Comparison of ENCODE assay signal across 8 cellular contexts in genomic region chr1:155005076-155005971, GRCh38. TPM values are rescaled to one million over a fixed set of nuclear protein-coding genes. Genes with fewer than 3 reads are reported as not detected.
DNase-seq lines count a peak whose midpoint lies in the region; ATAC-seq and TF ChIP-seq lines count a peak whose summit lies in the region.

No MANE protein-coding gene starts in this region.

- H3K4me2 ChIP-seq in mammary epithelial cell (ENCODE audit: insufficient read depth, low read depth, low read length) (peak overlapping the region; percentile 73), mesendoderm (ENCODE audit: low read length) (no peak overlapping the region)

- DNase-seq in stimulated activated naive CD8-positive, alpha-beta T cell treated with anti-CD3 and anti-CD28 coated beads, Interleukin-15, Interleukin-2, amounts not matched to agents 100 U/mL and 50 U/mL, for 24 hours: no peak
- DNase-seq in mammary epithelial cell (no peak), mesendoderm (no peak), upper lobe of right lung (peak; percentile 87), NCI-H2227 (lab: John Stamatoyannopoulos, UW; ENCODE audit: unreplicated experiment) (no peak), WTC11 (ENCODE audit: low spot score) (no peak)

- peaks cover 81% of the 10 kb centered on the region for H3K79me2 ChIP-seq in mammary epithelial cell (ENCODE audit: insufficient read depth, low read length)
- H3K79me2 ChIP-seq in mesendoderm (ENCODE audit: control insufficient read depth, insufficient read depth, low read length): peaks cover 21% of the 10 kb centered on the region

- H3K23ac ChIP-seq in mesendoderm (ENCODE audit: low read length): no peak overlapping the region

- no peak overlapping the region for H3K27ac ChIP-seq in mammary epithelial cell (ENCODE audit: insufficient read depth, low read depth, low read length)
- no peak overlapping the region for H3K27ac ChIP-seq in mesendoderm (ENCODE audit: low read depth, low read length)
- H3K27ac ChIP-seq in upper lobe of right lung: peak overlapping the region; percentile 93

- peak overlapping the region; percentile 17 for H3K56ac ChIP-seq in mesendoderm (ENCODE audit: low read length)

- H4K20me1 ChIP-seq in mammary epithelial cell (ENCODE audit: insufficient read depth, low read length): no peaks in the 10 kb centered on the region

- intact Hi-C loops in mammary epithelial cell (cut with micrococcal nuclease): no loop called here
- intact Hi-C loops in upper lobe of right lung (cut with DNase I): no loop called here

- H4K8ac ChIP-seq in mesendoderm (ENCODE audit: low read depth, low read length): no peak overlapping the region

- in situ Hi-C loops in mammary epithelial cell (cut with MboI; ENCODE audit: low sequenced_read_pairs in 2 of 2): no loop called here

- no peak overlapping the region for H2BK5ac ChIP-seq in mesendoderm (ENCODE audit: low read length)

- H3K27ac Mint-ChIP-seq in stimulated activated naive CD8-positive, alpha-beta T cell treated with anti-CD3 and anti-CD28 coated beads, Interleukin-15, Interleukin-2, amounts not matched to agents 100 ng/mL and 50 ng/mL, for 24 hours: peak overlapping the region; percentile 97
- no peak overlapping the region for H3K27ac Mint-ChIP-seq in WTC11

- H3K4me3 ChIP-seq in mammary epithelial cell (replicated peaks in 1 of 3; ENCODE audit: insufficient read depth in 1 of 3, low read depth in 2 of 3, low read length in 3 of 3) (peak overlapping the region in 1 of 3 experiments; percentile 93), mesendoderm (ENCODE audit: low read length) (no peak overlapping the region), upper lobe of right lung (peak overlapping the region; percentile 88)

- 58% methylated on average over 11 of the region's 17 CpGs for WGBS in mammary epithelial cell (ENCODE audit: low coverage, missing lambda C conversion rate)
- no CpG with 5 or more reads among the region's 17 CpGs for WGBS in mesendoderm (ENCODE audit: extremely low coverage, insufficient coverage, low lambda C conversion rate)

- H3K27me3 Mint-ChIP-seq in stimulated activated naive CD8-positive, alpha-beta T cell treated with anti-CD3 and anti-CD28 coated beads, Interleukin-15, Interleukin-2, amounts not matched to agents 100 ng/mL and 50 ng/mL, for 24 hours: no peaks in the 10 kb centered on the region
- no peaks in the 10 kb centered on the region for H3K27me3 Mint-ChIP-seq in WTC11 (ENCODE audit: low read depth)

- H3K9me3 ChIP-seq in mammary epithelial cell (replicated peaks; ENCODE audit: insufficient read depth, low read length): no peaks in the 10 kb centered on the region
- no peaks in the 10 kb centered on the region for H3K9me3 ChIP-seq in upper lobe of right lung

- peaks cover 57% of the 10 kb centered on the region for H3K4me1 Mint-ChIP-seq in stimulated activated naive CD8-positive, alpha-beta T cell treated with anti-CD3 and anti-CD28 coated beads, Interleukin-15, Interleukin-2, amounts not matched to agents 100 ng/mL and 50 ng/mL, for 24 hours (ENCODE audit: low read depth)
- peaks cover 42% of the 10 kb centered on the region for H3K4me1 Mint-ChIP-seq in WTC11

- H3K4me1 ChIP-seq in mammary epithelial cell (ENCODE audit: insufficient read depth, low read length) (peaks cover 39% of the 10 kb centered on the region), mesendoderm (ENCODE audit: control insufficient read depth, low read depth, low read length) (peaks cover 15% of the 10 kb centered on the region), upper lobe of right lung (peaks cover 58% of the 10 kb centered on the region)

- H2AFZ ChIP-seq in mammary epithelial cell (ENCODE audit: low read depth, low read length): no peak overlapping the region

- dilution Hi-C loops in mammary epithelial cell (cut with HindIII; ENCODE audit: low sequenced_read_pairs): no loop called here

- no peak overlapping the region for H4K5ac ChIP-seq in mesendoderm (ENCODE audit: low read length)

- no peak overlapping the region for H3K9ac ChIP-seq in mammary epithelial cell (ENCODE audit: insufficient read depth, low read length)
- H3K9ac ChIP-seq in mesendoderm (ENCODE audit: low read length): no peak overlapping the region

- no peaks in the 10 kb centered on the region for H3K9me3 Mint-ChIP-seq in stimulated activated naive CD8-positive, alpha-beta T cell treated with anti-CD3 and anti-CD28 coated beads, Interleukin-15, Interleukin-2, amounts not matched to agents 100 ng/mL and 50 ng/mL, for 24 hours
- no peaks in the 10 kb centered on the region for H3K9me3 Mint-ChIP-seq in WTC11

- H3K36me3 Mint-ChIP-seq in stimulated activated naive CD8-positive, alpha-beta T cell treated with anti-CD3 and anti-CD28 coated beads, Interleukin-15, Interleukin-2, amounts not matched to agents 100 ng/mL and 50 ng/mL, for 24 hours (ENCODE audit: low read depth): no peaks in the 10 kb centered on the region
- H3K36me3 Mint-ChIP-seq in WTC11: no peaks in the 10 kb centered on the region

- no peak overlapping the region for H2BK120ac ChIP-seq in mesendoderm (ENCODE audit: low read depth, low read length)

- CTCF ChIA-PET in mammary epithelial cell (lab: Charles Lee; ENCODE audit: low non-redundant PET) (no interaction called here), WTC11 (lab: Charles Lee) (interaction anchor here (0.8 to 4.3 kb wide), 8 partner anchors 12 to 86 kb away, joined by 3 to 58 read pairs (median 8); partner anchors contain the start of genes LENEP and SHC1)

- H3K36me3 ChIP-seq in mammary epithelial cell (ENCODE audit: insufficient read depth, low read length) (no peaks in the 10 kb centered on the region), mesendoderm (ENCODE audit: control insufficient read depth, insufficient read depth, low read length) (no peaks in the 10 kb centered on the region), upper lobe of right lung (no peaks in the 10 kb centered on the region)

- H3K4ac ChIP-seq in mesendoderm (ENCODE audit: low read depth, low read length): no peak overlapping the region

- BruUV-seq in mammary epithelial cell (replicated peaks; lab: Mats Ljungman, UMichigan): no TSS peak

- ATAC-seq in stimulated activated naive CD8-positive, alpha-beta T cell treated with anti-CD3 and anti-CD28 coated beads, Interleukin-15, Interleukin-2, amounts not matched to agents 100 U/mL and 50 U/mL, for 24 hours: no peak
- peak; percentile 4 for ATAC-seq in upper lobe of right lung
- no peak for ATAC-seq in WTC11
- no peak for ATAC-seq in HG03521 (IDR thresholded peaks at IDR 0.05; ENCODE audit: unreplicated experiment)

- H3K79me1 ChIP-seq in mesendoderm (ENCODE audit: low read length): peaks cover 5% of the 10 kb centered on the region

- no peak overlapping the region for H2AK5ac ChIP-seq in mesendoderm (ENCODE audit: low read length)

- H3K27me3 ChIP-seq in mammary epithelial cell (ENCODE audit: insufficient read depth, low read length): no peaks in the 10 kb centered on the region
- H3K27me3 ChIP-seq in mesendoderm (ENCODE audit: insufficient read depth, low read length, poor library complexity): no peaks in the 10 kb centered on the region
- no peaks in the 10 kb centered on the region for H3K27me3 ChIP-seq in upper lobe of right lung

- TF ChIP-seq CTCF in mammary epithelial cell (conservative IDR thresholded peaks at IDR 0.05 in 1 of 2, IDR thresholded peaks at IDR 0.05 in 1 of 2; ENCODE audit: extremely low read depth in 1 of 2, insufficient read depth in 1 of 2, low read depth in 1 of 2, low read length in 2 of 2): no peak
- no peak for TF ChIP-seq CTCF in upper lobe of right lung (IDR thresholded peaks at IDR 0.05)
- TF ChIP-seq CTCF in WTC11 (IDR thresholded peaks at IDR 0.05): no peak

- H3K4me3 Mint-ChIP-seq in stimulated activated naive CD8-positive, alpha-beta T cell treated with anti-CD3 and anti-CD28 coated beads, Interleukin-15, Interleukin-2, amounts not matched to agents 100 ng/mL and 50 ng/mL, for 24 hours: no peak overlapping the region
- no peak overlapping the region for H3K4me3 Mint-ChIP-seq in WTC11

- H3K18ac ChIP-seq in mesendoderm (ENCODE audit: low read length): no peak overlapping the region

- POLR2A ChIA-PET in WTC11 (lab: Charles Lee): interaction anchor here (4.3 kb wide), 1 partner anchor 11 kb away, joined by 28 read pairs; no protein-coding TSS in a partner anchor

- H2BK15ac ChIP-seq in mesendoderm (replicated peaks; ENCODE audit: low read depth): no peak overlapping the region

TF ChIP-seq in WTC11, 78 proteins besides CTCF, POLR2A, EP300 and RAD21 (continues in another document):
- no peak for TF ChIP-seq TP53 (CRISPR knock-in tag; IDR thresholded peaks at IDR 0.05)

RNA-seq across cellular contexts. Expression of gene ZBTB7B, which starts 2.7 kb away (rescaled TPM):
- total RNA-seq in mammary epithelial cell (10 to 100 TPM; 33.0 to 51.9 TPM), upper lobe of right lung (80.4 TPM), WTC11 (2021) (29.8 to 32.1 TPM (median 31.5 TPM) in 3 replicates)
- polyA plus RNA-seq in mammary epithelial cell: 22.2 TPM
- 17.8 TPM for polyA minus RNA-seq in mammary epithelial cell
- 7.4 TPM for polyA plus RNA-seq in mesendoderm (2013, experiment 1 of 2)
- 6.9 TPM for polyA plus RNA-seq in mesendoderm (2013, experiment 2 of 2)

RNA-seq across cellular contexts. Expression of gene LENEP, which starts 11.9 kb away (rescaled TPM):
- total RNA-seq in mammary epithelial cell: 1 to 10 TPM in 1 of 2 donors, under 1 TPM in 1; 0.82 to 1.5 TPM
- 0.16 TPM for polyA plus RNA-seq in mammary epithelial cell
- polyA minus RNA-seq in mammary epithelial cell: not detected
- 0.28 TPM for polyA plus RNA-seq in mesendoderm (2013, experiment 1 of 2)
- 0.11 TPM for polyA plus RNA-seq in mesendoderm (2013, experiment 2 of 2)
- total RNA-seq in upper lobe of right lung: not detected
- total RNA-seq in WTC11 (2021): 0.48 to 1.2 TPM in 2 of 3 replicates, not detected in the other

RNA-seq across cellular contexts. Expression of gene FLAD1, which starts 22.2 kb away (rescaled TPM):
- total RNA-seq in mammary epithelial cell: 10 to 100 TPM; 46.4 to 58.5 TPM
- polyA plus RNA-seq in mammary epithelial cell: 54.2 TPM
- polyA minus RNA-seq in mammary epithelial cell: 43.1 TPM
- 74.3 TPM for polyA plus RNA-seq in mesendoderm (2013, experiment 1 of 2)
- polyA plus RNA-seq in mesendoderm (2013, experiment 2 of 2): 74.9 TPM
- total RNA-seq in upper lobe of right lung: 29.0 TPM
- total RNA-seq in WTC11 (2021): 71.1 to 88.3 TPM (median 71.2 TPM) in 3 replicates

RNA-seq across cellular contexts. Expression of gene DCST2, which starts 28.3 kb away (rescaled TPM):
- total RNA-seq in mammary epithelial cell (under 1 TPM; 0.33 to 0.66 TPM), upper lobe of right lung (1.5 TPM), WTC11 (2021) (0.83 to 1.8 TPM (median 1.6 TPM) in 3 replicates)
- 0.15 TPM for polyA plus RNA-seq in mammary epithelial cell
- not detected for polyA minus RNA-seq in mammary epithelial cell
- 0.03 TPM for polyA plus RNA-seq in mesendoderm (2013, experiment 1 of 2)
- polyA plus RNA-seq in mesendoderm (2013, experiment 2 of 2): 0.03 TPM

RNA-seq across cellular contexts. Expression of gene DCST1, which starts 28.3 kb away (rescaled TPM):
- total RNA-seq in mammary epithelial cell (not detected), upper lobe of right lung (not detected), WTC11 (2021) (0.15 TPM in 1 of 3 replicates, not detected in the others)
- polyA plus RNA-seq in mammary epithelial cell: not detected
- not detected for polyA minus RNA-seq in mammary epithelial cell
- polyA plus RNA-seq in mesendoderm (2013, experiment 1 of 2): not detected
- not detected for polyA plus RNA-seq in mesendoderm (2013, experiment 2 of 2)
